10 cellular contexts compared by ENCODE assay signal in the genomic region with DNA sequence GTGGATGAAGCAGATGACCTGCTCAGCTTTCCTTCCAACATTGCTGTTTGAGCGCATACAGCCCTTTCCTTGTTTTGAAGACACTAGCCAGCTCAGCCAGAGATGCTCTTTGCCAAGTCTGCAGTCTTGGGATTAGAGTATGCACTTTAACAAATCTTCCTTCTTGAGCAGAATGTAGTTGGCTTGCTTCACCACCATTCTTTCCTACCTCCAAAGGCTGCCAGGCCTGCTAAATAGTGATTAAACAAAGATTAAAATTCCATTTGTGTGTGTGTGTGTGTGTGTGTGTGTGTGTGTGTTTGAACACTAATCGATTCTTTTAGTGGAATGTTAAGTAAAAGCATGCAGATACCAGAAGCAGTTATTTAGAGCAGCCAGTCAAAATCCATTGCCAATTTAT.
DNase-seq lines count a peak whose midpoint lies in the region; ATAC-seq, FAIRE-seq and TF ChIP-seq lines count a peak whose summit lies in the region.
"Had no signal": no experiment of that assay in that cellular context is flagged by ENCODE, and none has a peak within 500 bp of the region (broad histone marks: within the 10 kb centered on the region; RNA-seq: fewer than 3 reads in every experiment).

No MANE protein-coding gene starts in this region.

- H3K27ac ChIP-seq in HepG2 (ENCODE audit: extremely low read length, insufficient read depth, low read length): no peak overlapping the region

- peak overlapping the region; percentile 58 for H3K4me3 Mint-ChIP-seq in HFFc6

- TF ChIP-seq EP300 in HepG2 (IDR thresholded peaks at IDR 0.05; ENCODE audit: low read depth in 2 of 2, low read length in 2 of 2): no peak
- TF ChIP-seq EP300 in HepG2 (CRISPR knock-in tag; IDR thresholded peaks at IDR 0.05; ENCODE audit: borderline replicate concordance): no peak

- peaks cover 52% of the 10 kb centered on the region for H3K4me1 Mint-ChIP-seq in HFFc6 (ENCODE audit: low read depth)

- H3K4me1 ChIP-seq in HepG2 (ENCODE audit: insufficient read depth, low read length): peaks cover 50% of the 10 kb centered on the region
- H3K4me1 ChIP-seq in BE2C: no peaks in the 10 kb centered on the region

- POLR2A ChIA-PET in HepG2 (lab: Yijun Ruan, JAX): no interaction called here

- intact Hi-C loops in HepG2 (cut with micrococcal nuclease; ENCODE audit: unreplicated experiment): loop anchor here (1.0 to 5.0 kb wide), 2 partner anchors 79 to 120 kb away; no protein-coding TSS in a partner anchor

- H3K9me3 ChIP-seq in HepG2 (ENCODE audit: low read length) (no peaks in the 10 kb centered on the region), BE2C (no peaks in the 10 kb centered on the region)

- TF ChIP-seq RAD21 in HepG2 (CRISPR knock-in tag; IDR thresholded peaks at IDR 0.05): no peak

- peak; percentile 34 for FAIRE-seq in HepG2 (lab: Jason Lieb, UNC)
- FAIRE-seq: colon had no signal

- H3K9me3 Mint-ChIP-seq in HFFc6: no peaks in the 10 kb centered on the region

- BruUV-seq in HepG2 (replicated peaks; lab: Mats Ljungman, UMichigan): no TSS peak

- no peak for TF ChIP-seq POLR2A in HepG2 (IDR thresholded peaks at IDR 0.05; ENCODE audit: insufficient read depth in 1 of 2, low read depth in 2 of 2, low read length in 2 of 2)

- in situ Hi-C loops in HepG2 (cut with HindIII; ENCODE audit: extremely low pct_ligation_motif_present, low pct_unique_long_range_greater_than_20kb): no loop called here

- ATAC-seq in HepG2 (no peak; the same call in 2 of the 3 replicates), HG02884 (IDR thresholded peaks at IDR 0.05; ENCODE audit: unreplicated experiment) (no peak), GM21447 (IDR thresholded peaks at IDR 0.05; ENCODE audit: unreplicated experiment) (no peak)

- no peak overlapping the region for H3K9ac ChIP-seq in HepG2 (ENCODE audit: insufficient read depth, low read depth, low read length)

- no peak overlapping the region for H2AFZ ChIP-seq in HepG2 (ENCODE audit: low read length)

- peaks cover 14% of the 10 kb centered on the region for H3K36me3 Mint-ChIP-seq in HFFc6 (ENCODE audit: low read depth)

- peak overlapping the region; percentile 73 for H3K27ac Mint-ChIP-seq in HFFc6

- H3K4me2 ChIP-seq in HepG2 (ENCODE audit: low read depth, low read length): no peak overlapping the region

- H3K4me3 ChIP-seq in HepG2 (replicated peaks in 1 of 3; ENCODE audit: insufficient read depth in 1 of 3, low read depth in 2 of 3, low read length in 3 of 3): no peak overlapping the region
- no peak overlapping the region for H3K4me3 ChIP-seq in BE2C (ENCODE audit: low read depth, low read length)

- H3K79me2 ChIP-seq in HepG2 (ENCODE audit: insufficient read depth, low read length): no peaks in the 10 kb centered on the region

- H3K36me3 ChIP-seq in HepG2 (replicated peaks in 1 of 2; ENCODE audit: control insufficient read depth in 1 of 2, insufficient read depth in 2 of 2, low read length in 2 of 2) (no peaks in the 10 kb centered on the region), BE2C (no peaks in the 10 kb centered on the region)

- no peaks in the 10 kb centered on the region for H4K20me1 ChIP-seq in HepG2 (ENCODE audit: insufficient read depth, low read length)

- TF ChIP-seq CTCF in HFFc6 (IDR thresholded peaks at IDR 0.05): no peak
- no peak for TF ChIP-seq CTCF in HepG2 (CRISPR knock-in tag; IDR thresholded peaks at IDR 0.05)
- TF ChIP-seq CTCF in BE2C (IDR thresholded peaks at IDR 0.05; ENCODE audit: low read depth, low read length): no peak

- peaks cover 2% of the 10 kb centered on the region; the same call in 1 of the 2 replicates for H3K27me3 Mint-ChIP-seq in HFFc6 (ENCODE audit: insufficient read depth)

- peak; percentile 55 for DNase-seq in HFFc6
- peak; percentile 57 for DNase-seq in dermis blood vessel endothelial cell
- peak; percentile 16 for DNase-seq in HepG2 (ENCODE audit: low spot score)
- peak; percentile 62 for DNase-seq in stromal cell of bone marrow (ENCODE audit: low read depth)
- no peak for DNase-seq in BE2C
- no peak for DNase-seq in HT-29 (ENCODE audit: low spot score)
- DNase-seq: NCI-H748 treated with DMSO at 0.1 percent for 48 hours had no signal

- H3K27me3 ChIP-seq in HepG2 (ENCODE audit: control insufficient read depth in 1 of 2, insufficient read depth in 2 of 2, low read length in 2 of 2) (no peaks in the 10 kb centered on the region), BE2C (no peaks in the 10 kb centered on the region)

- CTCF ChIA-PET in HepG2 (lab: Yijun Ruan, JAX; ENCODE audit: low intra/inter-chr PET ratio, low total read pairs): no interaction called here

- 57% methylated on average over 2 of the region's 2 CpGs for WGBS in HepG2 (ENCODE audit: low lambda C conversion rate)

TF ChIP-seq in HepG2, 621 proteins besides CTCF, POLR2A, EP300 and RAD21:
- peak; percentile 76 for TF ChIP-seq ONECUT2 (CRISPR knock-in tag; IDR thresholded peaks at IDR 0.05)
- TF ChIP-seq, protein P1, sequence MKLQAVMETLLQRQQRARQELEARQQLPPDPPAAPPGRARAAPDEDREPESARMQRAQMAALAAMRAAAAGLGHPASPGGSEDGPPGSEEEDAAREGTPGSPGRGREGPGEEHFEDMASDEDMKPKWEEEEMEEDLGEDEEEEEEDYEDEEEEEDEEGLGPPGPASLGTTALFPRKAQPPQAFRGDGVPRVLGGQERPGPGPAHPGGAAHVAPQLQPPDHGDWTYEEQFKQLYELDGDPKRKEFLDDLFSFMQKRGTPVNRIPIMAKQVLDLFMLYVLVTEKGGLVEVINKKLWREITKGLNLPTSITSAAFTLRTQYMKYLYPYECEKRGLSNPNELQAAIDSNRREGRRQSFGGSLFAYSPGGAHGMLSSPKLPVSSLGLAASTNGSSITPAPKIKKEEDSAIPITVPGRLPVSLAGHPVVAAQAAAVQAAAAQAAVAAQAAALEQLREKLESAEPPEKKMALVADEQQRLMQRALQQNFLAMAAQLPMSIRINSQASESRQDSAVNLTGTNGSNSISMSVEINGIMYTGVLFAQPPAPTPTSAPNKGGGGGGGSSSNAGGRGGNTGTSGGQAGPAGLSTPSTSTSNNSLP (IDR thresholded peaks at IDR 0.05; ENCODE audit: low read depth, low read length): peak; percentile 68
- no peak for TF ChIP-seq HHEX (CRISPR knock-in tag; IDR thresholded peaks at IDR 0.05)
- TF ChIP-seq, protein P2, sequence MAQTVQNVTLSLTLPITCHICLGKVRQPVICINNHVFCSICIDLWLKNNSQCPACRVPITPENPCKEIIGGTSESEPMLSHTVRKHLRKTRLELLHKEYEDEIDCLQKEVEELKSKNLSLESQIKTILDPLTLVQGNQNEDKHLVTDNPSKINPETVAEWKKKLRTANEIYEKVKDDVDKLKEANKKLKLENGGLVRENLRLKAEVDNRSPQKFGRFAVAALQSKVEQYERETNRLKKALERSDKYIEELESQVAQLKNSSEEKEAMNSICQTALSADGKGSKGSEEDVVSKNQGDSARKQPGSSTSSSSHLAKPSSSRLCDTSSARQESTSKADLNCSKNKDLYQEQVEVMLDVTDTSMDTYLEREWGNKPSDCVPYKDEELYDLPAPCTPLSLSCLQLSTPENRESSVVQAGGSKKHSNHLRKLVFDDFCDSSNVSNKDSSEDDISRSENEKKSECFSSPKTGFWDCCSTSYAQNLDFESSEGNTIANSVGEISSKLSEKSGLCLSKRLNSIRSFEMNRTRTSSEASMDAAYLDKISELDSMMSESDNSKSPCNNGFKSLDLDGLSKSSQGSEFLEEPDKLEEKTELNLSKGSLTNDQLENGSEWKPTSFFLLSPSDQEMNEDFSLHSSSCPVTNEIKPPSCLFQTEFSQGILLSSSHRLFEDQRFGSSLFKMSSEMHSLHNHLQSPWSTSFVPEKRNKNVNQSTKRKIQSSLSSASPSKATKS (CRISPR knock-in tag; IDR thresholded peaks at IDR 0.05): no peak
TF ChIP-seq in HepG2: peak in this region for 2.

Comparison
In these comparisons a context has a peak if more than half of its experiments do, and no peak if none do; other contexts are left out.
1. DNase-seq: peak in HFFc6 (single experiment), dermis blood vessel endothelial cell (single experiment), HepG2 (single experiment) and stromal cell of bone marrow (single experiment); none in BE2C (single experiment) and HT-29 (single experiment).